In the genomic region with DNA sequence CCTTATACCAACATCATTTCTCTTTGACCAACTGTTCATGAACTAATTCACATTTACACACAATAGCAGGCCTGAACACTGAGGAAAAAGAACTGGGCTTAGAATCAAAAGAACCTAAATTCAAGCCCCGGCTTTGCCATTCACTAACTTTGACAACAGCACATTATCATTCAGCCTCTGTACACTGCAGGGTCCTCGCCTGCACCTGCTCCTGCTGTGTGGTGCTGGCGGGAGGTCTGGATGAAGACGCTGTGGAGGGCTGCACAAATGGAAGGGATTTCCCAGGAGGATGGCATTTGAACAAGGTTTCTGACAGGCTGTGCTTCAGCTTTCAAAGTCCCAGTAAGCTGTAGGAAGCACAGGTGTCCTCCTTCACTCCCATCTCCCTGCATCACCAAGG, we compare ENCODE assay signal across 1 cellular context.
TF ChIP-seq lines count a peak whose summit lies in the region.

No MANE protein-coding gene starts in this region.

TF ChIP-seq in H1, 55 proteins besides CTCF, POLR2A, EP300 and RAD21:
- no peak for TF ChIP-seq FOSL1 (IDR thresholded peaks at IDR 0.05; ENCODE audit: insufficient read depth, low read depth, low read length)
- TF ChIP-seq POLR2AphosphoS5 (IDR thresholded peaks at IDR 0.05; ENCODE audit: low read depth, low read length): 0 out of 2 replicates have a peak, but pooled peaks have one; percentile 26
- no peak for TF ChIP-seq SIX5 (IDR thresholded peaks at IDR 0.05; ENCODE audit: low read depth, low read length)
- no peak for TF ChIP-seq JUND (IDR thresholded peaks at IDR 0.05; ENCODE audit: low read length)
- no peak for TF ChIP-seq NRF1 (IDR thresholded peaks at IDR 0.05; ENCODE audit: low read depth, low read length)
- peak; percentile 23; the same call in 1 of the 2 replicates for TF ChIP-seq TBP (IDR thresholded peaks at IDR 0.05; ENCODE audit: low read depth, low read length)
- no peak for TF ChIP-seq CREB1 (IDR thresholded peaks at IDR 0.05)
- TF ChIP-seq, protein P1, sequence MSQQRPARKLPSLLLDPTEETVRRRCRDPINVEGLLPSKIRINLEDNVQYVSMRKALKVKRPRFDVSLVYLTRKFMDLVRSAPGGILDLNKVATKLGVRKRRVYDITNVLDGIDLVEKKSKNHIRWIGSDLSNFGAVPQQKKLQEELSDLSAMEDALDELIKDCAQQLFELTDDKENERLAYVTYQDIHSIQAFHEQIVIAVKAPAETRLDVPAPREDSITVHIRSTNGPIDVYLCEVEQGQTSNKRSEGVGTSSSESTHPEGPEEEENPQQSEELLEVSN (IDR thresholded peaks at IDR 0.05): peak; percentile 38; the same call in 1 of the 2 replicates
- TF ChIP-seq, protein P2, sequence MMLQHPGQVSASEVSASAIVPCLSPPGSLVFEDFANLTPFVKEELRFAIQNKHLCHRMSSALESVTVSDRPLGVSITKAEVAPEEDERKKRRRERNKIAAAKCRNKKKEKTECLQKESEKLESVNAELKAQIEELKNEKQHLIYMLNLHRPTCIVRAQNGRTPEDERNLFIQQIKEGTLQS (IDR thresholded peaks at IDR 0.05; ENCODE audit: insufficient read depth, low read depth, low read length): no peak
- TF ChIP-seq, protein P3, sequence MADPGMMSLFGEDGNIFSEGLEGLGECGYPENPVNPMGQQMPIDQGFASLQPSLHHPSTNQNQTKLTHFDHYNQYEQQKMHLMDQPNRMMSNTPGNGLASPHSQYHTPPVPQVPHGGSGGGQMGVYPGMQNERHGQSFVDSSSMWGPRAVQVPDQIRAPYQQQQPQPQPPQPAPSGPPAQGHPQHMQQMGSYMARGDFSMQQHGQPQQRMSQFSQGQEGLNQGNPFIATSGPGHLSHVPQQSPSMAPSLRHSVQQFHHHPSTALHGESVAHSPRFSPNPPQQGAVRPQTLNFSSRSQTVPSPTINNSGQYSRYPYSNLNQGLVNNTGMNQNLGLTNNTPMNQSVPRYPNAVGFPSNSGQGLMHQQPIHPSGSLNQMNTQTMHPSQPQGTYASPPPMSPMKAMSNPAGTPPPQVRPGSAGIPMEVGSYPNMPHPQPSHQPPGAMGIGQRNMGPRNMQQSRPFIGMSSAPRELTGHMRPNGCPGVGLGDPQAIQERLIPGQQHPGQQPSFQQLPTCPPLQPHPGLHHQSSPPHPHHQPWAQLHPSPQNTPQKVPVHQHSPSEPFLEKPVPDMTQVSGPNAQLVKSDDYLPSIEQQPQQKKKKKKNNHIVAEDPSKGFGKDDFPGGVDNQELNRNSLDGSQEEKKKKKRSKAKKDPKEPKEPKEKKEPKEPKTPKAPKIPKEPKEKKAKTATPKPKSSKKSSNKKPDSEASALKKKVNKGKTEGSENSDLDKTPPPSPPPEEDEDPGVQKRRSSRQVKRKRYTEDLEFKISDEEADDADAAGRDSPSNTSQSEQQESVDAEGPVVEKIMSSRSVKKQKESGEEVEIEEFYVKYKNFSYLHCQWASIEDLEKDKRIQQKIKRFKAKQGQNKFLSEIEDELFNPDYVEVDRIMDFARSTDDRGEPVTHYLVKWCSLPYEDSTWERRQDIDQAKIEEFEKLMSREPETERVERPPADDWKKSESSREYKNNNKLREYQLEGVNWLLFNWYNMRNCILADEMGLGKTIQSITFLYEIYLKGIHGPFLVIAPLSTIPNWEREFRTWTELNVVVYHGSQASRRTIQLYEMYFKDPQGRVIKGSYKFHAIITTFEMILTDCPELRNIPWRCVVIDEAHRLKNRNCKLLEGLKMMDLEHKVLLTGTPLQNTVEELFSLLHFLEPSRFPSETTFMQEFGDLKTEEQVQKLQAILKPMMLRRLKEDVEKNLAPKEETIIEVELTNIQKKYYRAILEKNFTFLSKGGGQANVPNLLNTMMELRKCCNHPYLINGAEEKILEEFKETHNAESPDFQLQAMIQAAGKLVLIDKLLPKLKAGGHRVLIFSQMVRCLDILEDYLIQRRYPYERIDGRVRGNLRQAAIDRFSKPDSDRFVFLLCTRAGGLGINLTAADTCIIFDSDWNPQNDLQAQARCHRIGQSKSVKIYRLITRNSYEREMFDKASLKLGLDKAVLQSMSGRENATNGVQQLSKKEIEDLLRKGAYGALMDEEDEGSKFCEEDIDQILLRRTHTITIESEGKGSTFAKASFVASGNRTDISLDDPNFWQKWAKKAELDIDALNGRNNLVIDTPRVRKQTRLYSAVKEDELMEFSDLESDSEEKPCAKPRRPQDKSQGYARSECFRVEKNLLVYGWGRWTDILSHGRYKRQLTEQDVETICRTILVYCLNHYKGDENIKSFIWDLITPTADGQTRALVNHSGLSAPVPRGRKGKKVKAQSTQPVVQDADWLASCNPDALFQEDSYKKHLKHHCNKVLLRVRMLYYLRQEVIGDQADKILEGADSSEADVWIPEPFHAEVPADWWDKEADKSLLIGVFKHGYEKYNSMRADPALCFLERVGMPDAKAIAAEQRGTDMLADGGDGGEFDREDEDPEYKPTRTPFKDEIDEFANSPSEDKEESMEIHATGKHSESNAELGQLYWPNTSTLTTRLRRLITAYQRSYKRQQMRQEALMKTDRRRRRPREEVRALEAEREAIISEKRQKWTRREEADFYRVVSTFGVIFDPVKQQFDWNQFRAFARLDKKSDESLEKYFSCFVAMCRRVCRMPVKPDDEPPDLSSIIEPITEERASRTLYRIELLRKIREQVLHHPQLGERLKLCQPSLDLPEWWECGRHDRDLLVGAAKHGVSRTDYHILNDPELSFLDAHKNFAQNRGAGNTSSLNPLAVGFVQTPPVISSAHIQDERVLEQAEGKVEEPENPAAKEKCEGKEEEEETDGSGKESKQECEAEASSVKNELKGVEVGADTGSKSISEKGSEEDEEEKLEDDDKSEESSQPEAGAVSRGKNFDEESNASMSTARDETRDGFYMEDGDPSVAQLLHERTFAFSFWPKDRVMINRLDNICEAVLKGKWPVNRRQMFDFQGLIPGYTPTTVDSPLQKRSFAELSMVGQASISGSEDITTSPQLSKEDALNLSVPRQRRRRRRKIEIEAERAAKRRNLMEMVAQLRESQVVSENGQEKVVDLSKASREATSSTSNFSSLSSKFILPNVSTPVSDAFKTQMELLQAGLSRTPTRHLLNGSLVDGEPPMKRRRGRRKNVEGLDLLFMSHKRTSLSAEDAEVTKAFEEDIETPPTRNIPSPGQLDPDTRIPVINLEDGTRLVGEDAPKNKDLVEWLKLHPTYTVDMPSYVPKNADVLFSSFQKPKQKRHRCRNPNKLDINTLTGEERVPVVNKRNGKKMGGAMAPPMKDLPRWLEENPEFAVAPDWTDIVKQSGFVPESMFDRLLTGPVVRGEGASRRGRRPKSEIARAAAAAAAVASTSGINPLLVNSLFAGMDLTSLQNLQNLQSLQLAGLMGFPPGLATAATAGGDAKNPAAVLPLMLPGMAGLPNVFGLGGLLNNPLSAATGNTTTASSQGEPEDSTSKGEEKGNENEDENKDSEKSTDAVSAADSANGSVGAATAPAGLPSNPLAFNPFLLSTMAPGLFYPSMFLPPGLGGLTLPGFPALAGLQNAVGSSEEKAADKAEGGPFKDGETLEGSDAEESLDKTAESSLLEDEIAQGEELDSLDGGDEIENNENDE (IDR thresholded peaks at IDR 0.05; ENCODE audit: insufficient replicate concordance, low read length): no peak
- TF ChIP-seq BCL11A (IDR thresholded peaks at IDR 0.05; ENCODE audit: low read depth in 2 of 2, low read length in 2 of 2): no peak
- TF ChIP-seq RXRA (IDR thresholded peaks at IDR 0.05; ENCODE audit: insufficient read depth, low read depth, low read length): no peak
- no peak for TF ChIP-seq ASH2L (IDR thresholded peaks at IDR 0.05; ENCODE audit: low read length)
- peak; percentile 30; the same call in 1 of the 2 replicates for TF ChIP-seq POU5F1 (IDR thresholded peaks at IDR 0.05; ENCODE audit: low read depth, low read length)
- peak; percentile 77 to 85; a peak in 1 of 4 replicates for TF ChIP-seq HDAC2 (IDR thresholded peaks at IDR 0.05; ENCODE audit: borderline replicate concordance in 1 of 2, low read depth in 2 of 2, low read length in 2 of 2)
- 0 out of 4 replicates have a peak, but pooled peaks of 1 of the 2 experiments have one; percentile 44 for TF ChIP-seq SIN3A (conservative IDR thresholded peaks at IDR 0.05 in 1 of 2, IDR thresholded peaks at IDR 0.05 in 1 of 2; ENCODE audit: low read depth in 1 of 2, low read length in 2 of 2)
- peak; percentile 42; the same call in 1 of the 2 replicates for TF ChIP-seq CHD2 (IDR thresholded peaks at IDR 0.05; ENCODE audit: low read length)
- peak; percentile 95 for TF ChIP-seq TCF12 (IDR thresholded peaks at IDR 0.05; ENCODE audit: low read depth, low read length)
- TF ChIP-seq, protein P4, sequence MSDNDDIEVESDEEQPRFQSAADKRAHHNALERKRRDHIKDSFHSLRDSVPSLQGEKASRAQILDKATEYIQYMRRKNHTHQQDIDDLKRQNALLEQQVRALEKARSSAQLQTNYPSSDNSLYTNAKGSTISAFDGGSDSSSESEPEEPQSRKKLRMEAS (IDR thresholded peaks at IDR 0.05): peak; percentile 45; the same call in 1 of the 2 replicates
- TF ChIP-seq TEAD4 (IDR thresholded peaks at IDR 0.05; ENCODE audit: low read depth, low read length): no peak
